ENCODE assay signal across 8 cellular contexts in genomic region chr19:38884691-38885090, GRCh38. TPM values are rescaled to one million over a fixed set of nuclear protein-coding genes. Genes with fewer than 3 reads are reported as not detected.
DNase-seq lines count a peak whose midpoint lies in the region; ATAC-seq, FAIRE-seq and TF ChIP-seq lines count a peak whose summit lies in the region.
"Not testable (repeated sequence)": the region's sequence is repeated elsewhere in the genome, so short reads cannot be mapped to it uniquely, and the experiment has no call there.
"Had no signal": no experiment of that assay in that cellular context is flagged by ENCODE, and none has a peak within 500 bp of the region (broad histone marks: within the 10 kb centered on the region; RNA-seq: fewer than 3 reads in every experiment).

No MANE protein-coding gene starts in this region.

- not testable (repeated sequence) for H4K20me1 ChIP-seq in HepG2 (ENCODE audit: insufficient read depth, low read length)

- 94% methylated on average over 3 of the region's 3 CpGs for WGBS in HepG2 (ENCODE audit: low lambda C conversion rate)

- H3K4me2 ChIP-seq in HepG2 (ENCODE audit: low read depth, low read length): not testable (repeated sequence)

- ATAC-seq in WTC11; central memory CD8-positive, alpha-beta T cell (replicated peaks; ENCODE audit: extremely low read depth, poor library complexity, severe bottlenecking); HepG2; gastrocnemius medialis: not testable (repeated sequence)

- not testable (repeated sequence) for H3K9me3 ChIP-seq in HEK293 (ENCODE audit: control insufficient read depth, insufficient read depth, low read depth, low read length); HepG2 (ENCODE audit: low read length); gastrocnemius medialis

- H3K9ac ChIP-seq in HepG2 (ENCODE audit: insufficient read depth, low read depth, low read length): not testable (repeated sequence)

- POLR2A ChIA-PET in HEK293 (lab: Yijun Ruan, JAX): interaction anchor here (0.7 kb wide), 2 partner anchors 381 to 468 kb away, joined by 3 to 4 read pairs; no protein-coding TSS in a partner anchor
- POLR2A ChIA-PET in WTC11 (lab: Charles Lee); HepG2 (lab: Yijun Ruan, JAX): not testable (repeated sequence)

- H3K4me1 Mint-ChIP-seq in WTC11; central memory CD8-positive, alpha-beta T cell: not testable (repeated sequence)

- peak; percentile 8 for DNase-seq in 8988T
- not testable (repeated sequence) for DNase-seq in WTC11 (ENCODE audit: low spot score); central memory CD8-positive, alpha-beta T cell (ENCODE audit: low spot score in 2 of 2); HepG2 (ENCODE audit: low spot score); gastrocnemius medialis

- not testable (repeated sequence) for H3K4me3 ChIP-seq in HEK293 (ENCODE audit: low read depth, low read length); HepG2 (replicated peaks in 1 of 3; ENCODE audit: insufficient read depth in 1 of 3, low read depth in 2 of 3, low read length in 3 of 3); gastrocnemius medialis

- H3K27me3 Mint-ChIP-seq in WTC11 (ENCODE audit: low read depth); central memory CD8-positive, alpha-beta T cell: not testable (repeated sequence)

- not testable (repeated sequence) for H3K27me3 ChIP-seq in HepG2 (ENCODE audit: control insufficient read depth in 1 of 2, insufficient read depth in 2 of 2, low read length in 2 of 2); gastrocnemius medialis

- TF ChIP-seq POLR2A in HepG2 (IDR thresholded peaks at IDR 0.05; ENCODE audit: insufficient read depth in 1 of 2, low read depth in 2 of 2, low read length in 2 of 2); gastrocnemius medialis (IDR thresholded peaks at IDR 0.05): not testable (repeated sequence)

- H3K27ac Mint-ChIP-seq in WTC11: not testable (repeated sequence)
- H3K27ac Mint-ChIP-seq in central memory CD8-positive, alpha-beta T cell (ENCODE audit: low read depth): peak overlapping the region; percentile 80

- CTCF ChIA-PET in HEK293 (lab: Yijun Ruan, JAX) (interaction anchor here (0.5 to 2.2 kb wide), 4 partner anchors 16 to 482 kb away, joined by 4 to 8 read pairs (median 5); partner anchors contain the start of genes FAM98C and NFKBIB), WTC11 (lab: Charles Lee) (interaction anchor here (0.6 to 1.1 kb wide), 2 partner anchors 92 to 165 kb away, joined by 3 read pairs; no protein-coding TSS in a partner anchor), HepG2 (lab: Yijun Ruan, JAX; ENCODE audit: low intra/inter-chr PET ratio, low total read pairs) (interaction anchor here (0.7 kb wide), 1 partner anchor 249 kb away, joined by 3 read pairs; no protein-coding TSS in a partner anchor)

- TF ChIP-seq CTCF in HEK293 (tag by site-specific recombination; IDR thresholded peaks at IDR 0.05); WTC11 (IDR thresholded peaks at IDR 0.05); HepG2 (CRISPR knock-in tag; IDR thresholded peaks at IDR 0.05); gastrocnemius medialis (IDR thresholded peaks at IDR 0.05 in 4 of 5, conservative IDR thresholded peaks at IDR 0.05 in 1 of 5): not testable (repeated sequence)

- TF ChIP-seq RAD21 in HepG2 (CRISPR knock-in tag; IDR thresholded peaks at IDR 0.05): not testable (repeated sequence)

- H3K36me3 ChIP-seq in HEK293 (ENCODE audit: control insufficient read depth in 2 of 2, insufficient read depth in 1 of 2, low read length in 2 of 2) (peaks cover 19 to 51% of the 10 kb centered on the region in 2 experiments), gastrocnemius medialis (peaks cover 0 to 55% of the 10 kb centered on the region in 2 donors)
- not testable (repeated sequence) for H3K36me3 ChIP-seq in HepG2 (replicated peaks in 1 of 2; ENCODE audit: control insufficient read depth in 1 of 2, insufficient read depth in 2 of 2, low read length in 2 of 2)

- H3K9me3 Mint-ChIP-seq in WTC11; central memory CD8-positive, alpha-beta T cell: not testable (repeated sequence)

- not testable (repeated sequence) for H3K4me1 ChIP-seq in HEK293 (ENCODE audit: control insufficient read depth, insufficient read depth, low read length); HepG2 (ENCODE audit: insufficient read depth, low read length)
- peaks cover 9 to 20% of the 10 kb centered on the region in 2 donors for H3K4me1 ChIP-seq in gastrocnemius medialis

- in situ Hi-C loops in HepG2 (cut with HindIII; ENCODE audit: extremely low pct_ligation_motif_present, low pct_unique_long_range_greater_than_20kb); gastrocnemius medialis (cut with MboI; ENCODE audit: low sequenced_read_pairs in 4 of 4): not testable (repeated sequence)

- intact Hi-C loops in HepG2 (cut with micrococcal nuclease; ENCODE audit: unreplicated experiment); gastrocnemius medialis (cut with DNase I; ENCODE audit: low total_unique reads): not testable (repeated sequence)

- not testable (repeated sequence) for H2AFZ ChIP-seq in HepG2 (ENCODE audit: low read length)

- FAIRE-seq in HepG2 (lab: Jason Lieb, UNC): not testable (repeated sequence)

- not testable (repeated sequence) for H3K36me3 Mint-ChIP-seq in WTC11
- peaks cover 33% of the 10 kb centered on the region for H3K36me3 Mint-ChIP-seq in central memory CD8-positive, alpha-beta T cell (ENCODE audit: insufficient read depth)

- H3K79me2 ChIP-seq in HepG2 (ENCODE audit: insufficient read depth, low read length): not testable (repeated sequence)

- H3K27ac ChIP-seq in HEK293 (ENCODE audit: extremely low read depth, low read depth, low read length); HepG2 (ENCODE audit: extremely low read length, insufficient read depth, low read length): not testable (repeated sequence)
- H3K27ac ChIP-seq in gastrocnemius medialis: peak overlapping the region in 3 of 4 donors; percentile 78 to 96 (median 85)

- BruUV-seq in HepG2 (replicated peaks; lab: Mats Ljungman, UMichigan): not testable (repeated sequence)

- TF ChIP-seq EP300 in HepG2 (IDR thresholded peaks at IDR 0.05; ENCODE audit: low read depth in 2 of 2, low read length in 2 of 2); HepG2 (CRISPR knock-in tag; IDR thresholded peaks at IDR 0.05; ENCODE audit: borderline replicate concordance): not testable (repeated sequence)

- H3K4me3 Mint-ChIP-seq in WTC11; central memory CD8-positive, alpha-beta T cell: not testable (repeated sequence)

RNA-seq across cellular contexts. Expression of gene RINL, which starts 6.6 kb away (rescaled TPM):
- 12.6 to 14.6 TPM (median 14.5 TPM) in 3 replicates for total RNA-seq in WTC11 (2021)
- total RNA-seq in HepG2 (2016; rRNA removed; fragmentation: Illumina TruSeq; extraction: Trizol): 10.3 and 11.4 TPM in 2 replicates
- 4.4 and 4.8 TPM in 2 replicates for total RNA-seq in HepG2 (2016; cell fraction: cytosol; rRNA removed; fragmentation: Illumina TruSeq; extraction: Trizol; ENCODE audit: low read depth)
- total RNA-seq in HepG2 (2016; cell fraction: insoluble cytoplasmic fraction; rRNA removed; fragmentation: Illumina TruSeq; extraction: Trizol): 11.9 and 12.4 TPM in 2 replicates
- 8.3 and 11.2 TPM in 2 replicates for total RNA-seq in HepG2 (2016; cell fraction: membrane; rRNA removed; fragmentation: Illumina TruSeq; extraction: Trizol)
- 5.0 and 8.7 TPM in 2 replicates for total RNA-seq in HepG2 (2016; cell fraction: nucleus; rRNA removed; fragmentation: Illumina TruSeq; extraction: Trizol)
- polyA plus RNA-seq in HepG2 (2011; rRNA removed): 18.0 and 18.5 TPM in 2 replicates
- 13.8 and 14.5 TPM in 2 replicates for polyA plus RNA-seq in HepG2 (2011; cell fraction: cytosol; rRNA removed)
- polyA plus RNA-seq in HepG2 (2011; cell fraction: nucleus; rRNA removed): 23.0 and 23.9 TPM in 2 replicates
- 8.6 and 10.2 TPM in 2 replicates for polyA plus RNA-seq in HepG2 (2012)
- polyA plus RNA-seq in HepG2 (2016; cell fraction: cytosol; fragmentation: Illumina TruSeq; extraction: Trizol; ENCODE audit: low read depth): 2.4 and 2.6 TPM in 2 replicates
- 9.1 and 12.2 TPM in 2 replicates for polyA plus RNA-seq in HepG2 (2016; cell fraction: insoluble cytoplasmic fraction; fragmentation: Illumina TruSeq; extraction: Trizol; ENCODE audit: low read depth)
- 5.3 and 6.5 TPM in 2 replicates for polyA plus RNA-seq in HepG2 (2016; cell fraction: membrane; fragmentation: Illumina TruSeq; extraction: Trizol; ENCODE audit: low read depth)
- 12.7 and 15.7 TPM in 2 replicates for polyA plus RNA-seq in HepG2 (2016; cell fraction: nucleus; fragmentation: Illumina TruSeq; extraction: Trizol; ENCODE audit: insufficient read depth, low read depth)
- 3.7 and 14.6 TPM in 2 replicates for polyA minus RNA-seq in HepG2 (2011; rRNA and poly(A)+ RNA removed; ENCODE audit: low replicate concordance)
- polyA minus RNA-seq in HepG2 (2011; cell fraction: cytosol; rRNA and poly(A)+ RNA removed): 5.7 and 7.2 TPM in 2 replicates
- polyA minus RNA-seq in HepG2 (2011; cell fraction: nucleus; rRNA and poly(A)+ RNA removed): 9.9 and 10.7 TPM in 2 replicates
- 1 to 10 TPM in 3 of 4 donors, under 1 TPM in 1; 0.95 to 3.3 (median 2.9) TPM for total RNA-seq in gastrocnemius medialis

RNA-seq across cellular contexts. Expression of gene SIRT2, which starts 14.7 kb away (rescaled TPM):
- total RNA-seq in WTC11 (2021): 9.5 to 10.7 TPM (median 10.2 TPM) in 3 replicates
- 20.3 and 22.3 TPM in 2 replicates for total RNA-seq in HepG2 (2016; rRNA removed; fragmentation: Illumina TruSeq; extraction: Trizol)
- 14.3 and 15.2 TPM in 2 replicates for total RNA-seq in HepG2 (2016; cell fraction: cytosol; rRNA removed; fragmentation: Illumina TruSeq; extraction: Trizol; ENCODE audit: low read depth)
- total RNA-seq in HepG2 (2016; cell fraction: insoluble cytoplasmic fraction; rRNA removed; fragmentation: Illumina TruSeq; extraction: Trizol): 18.1 and 20.6 TPM in 2 replicates
- 24.1 and 28.8 TPM in 2 replicates for total RNA-seq in HepG2 (2016; cell fraction: membrane; rRNA removed; fragmentation: Illumina TruSeq; extraction: Trizol)
- 10.5 and 13.7 TPM in 2 replicates for total RNA-seq in HepG2 (2016; cell fraction: nucleus; rRNA removed; fragmentation: Illumina TruSeq; extraction: Trizol)
- 26.1 and 32.6 TPM in 2 replicates for polyA plus RNA-seq in HepG2 (2011; rRNA removed)
- 20.9 and 26.0 TPM in 2 replicates for polyA plus RNA-seq in HepG2 (2011; cell fraction: cytosol; rRNA removed)
- 54.3 and 54.9 TPM in 2 replicates for polyA plus RNA-seq in HepG2 (2011; cell fraction: nucleus; rRNA removed)
- polyA plus RNA-seq in HepG2 (2012): 17.1 and 18.5 TPM in 2 replicates
- 19.1 and 22.5 TPM in 2 replicates for polyA plus RNA-seq in HepG2 (2016; cell fraction: cytosol; fragmentation: Illumina TruSeq; extraction: Trizol; ENCODE audit: low read depth)
- polyA plus RNA-seq in HepG2 (2016; cell fraction: insoluble cytoplasmic fraction; fragmentation: Illumina TruSeq; extraction: Trizol; ENCODE audit: low read depth): 21.0 and 27.0 TPM in 2 replicates
- 29.2 and 29.4 TPM in 2 replicates for polyA plus RNA-seq in HepG2 (2016; cell fraction: membrane; fragmentation: Illumina TruSeq; extraction: Trizol; ENCODE audit: low read depth)
- polyA plus RNA-seq in HepG2 (2016; cell fraction: nucleus; fragmentation: Illumina TruSeq; extraction: Trizol; ENCODE audit: insufficient read depth, low read depth): 29.4 and 29.5 TPM in 2 replicates
- 15.5 and 28.6 TPM in 2 replicates for polyA minus RNA-seq in HepG2 (2011; rRNA and poly(A)+ RNA removed; ENCODE audit: low replicate concordance)
- polyA minus RNA-seq in HepG2 (2011; cell fraction: cytosol; rRNA and poly(A)+ RNA removed): 12.0 and 12.7 TPM in 2 replicates
- polyA minus RNA-seq in HepG2 (2011; cell fraction: nucleus; rRNA and poly(A)+ RNA removed): 10.3 and 11.2 TPM in 2 replicates
- total RNA-seq in gastrocnemius medialis: 100 to 1,000 TPM; 208 to 327 (median 285) TPM

RNA-seq across cellular contexts. Expression of gene NFKBIB, which starts 15.1 kb away (rescaled TPM):
- total RNA-seq in WTC11 (2021) (29.6 to 39.8 TPM (median 30.6 TPM) in 3 replicates), HepG2 (2016; rRNA removed; fragmentation: Illumina TruSeq; extraction: Trizol) (13.8 and 14.9 TPM in 2 replicates), gastrocnemius medialis (10 to 100 TPM; 32.2 to 63.8 (median 53.6) TPM)
- 3.8 and 4.6 TPM in 2 replicates for total RNA-seq in HepG2 (2016; cell fraction: cytosol; rRNA removed; fragmentation: Illumina TruSeq; extraction: Trizol; ENCODE audit: low read depth)
- total RNA-seq in HepG2 (2016; cell fraction: insoluble cytoplasmic fraction; rRNA removed; fragmentation: Illumina TruSeq; extraction: Trizol): 14.4 and 14.7 TPM in 2 replicates
- 8.1 and 8.2 TPM in 2 replicates for total RNA-seq in HepG2 (2016; cell fraction: membrane; rRNA removed; fragmentation: Illumina TruSeq; extraction: Trizol)
- 6.0 and 6.9 TPM in 2 replicates for total RNA-seq in HepG2 (2016; cell fraction: nucleus; rRNA removed; fragmentation: Illumina TruSeq; extraction: Trizol)
- 8.6 and 11.5 TPM in 2 replicates for polyA plus RNA-seq in HepG2 (2011; rRNA removed)
- polyA plus RNA-seq in HepG2 (2011; cell fraction: cytosol; rRNA removed): 9.7 and 14.5 TPM in 2 replicates
- polyA plus RNA-seq in HepG2 (2011; cell fraction: nucleus; rRNA removed): 8.5 and 9.1 TPM in 2 replicates
- 7.8 and 10.7 TPM in 2 replicates for polyA plus RNA-seq in HepG2 (2012)
- 6.7 and 8.7 TPM in 2 replicates for polyA plus RNA-seq in HepG2 (2016; cell fraction: cytosol; fragmentation: Illumina TruSeq; extraction: Trizol; ENCODE audit: low read depth)
- 19.6 and 21.5 TPM in 2 replicates for polyA plus RNA-seq in HepG2 (2016; cell fraction: insoluble cytoplasmic fraction; fragmentation: Illumina TruSeq; extraction: Trizol; ENCODE audit: low read depth)
- 9.9 and 11.1 TPM in 2 replicates for polyA plus RNA-seq in HepG2 (2016; cell fraction: membrane; fragmentation: Illumina TruSeq; extraction: Trizol; ENCODE audit: low read depth)
- polyA plus RNA-seq in HepG2 (2016; cell fraction: nucleus; fragmentation: Illumina TruSeq; extraction: Trizol; ENCODE audit: insufficient read depth, low read depth): 13.5 and 16.3 TPM in 2 replicates
- polyA minus RNA-seq in HepG2 (2011; rRNA and poly(A)+ RNA removed; ENCODE audit: low replicate concordance): 5.6 and 6.0 TPM in 2 replicates
- polyA minus RNA-seq in HepG2 (2011; cell fraction: cytosol; rRNA and poly(A)+ RNA removed): 2.2 and 6.5 TPM in 2 replicates
- 1.2 and 1.9 TPM in 2 replicates for polyA minus RNA-seq in HepG2 (2011; cell fraction: nucleus; rRNA and poly(A)+ RNA removed)

RNA-seq across cellular contexts. Expression of gene CCER2, which starts 27.3 kb away (rescaled TPM):
- total RNA-seq in WTC11 (2021) (0.77 to 1.1 TPM (median 0.98 TPM) in 3 replicates), HepG2 (2016; rRNA removed; fragmentation: Illumina TruSeq; extraction: Trizol) (not detected in 2 replicates), gastrocnemius medialis (under 1 TPM in 1 of 4 donors, not detected in 3; 0.46 TPM)
- total RNA-seq in HepG2 (2016; cell fraction: cytosol; rRNA removed; fragmentation: Illumina TruSeq; extraction: Trizol; ENCODE audit: low read depth): not detected in 2 replicates
- not detected in 2 replicates for total RNA-seq in HepG2 (2016; cell fraction: insoluble cytoplasmic fraction; rRNA removed; fragmentation: Illumina TruSeq; extraction: Trizol)
- total RNA-seq in HepG2 (2016; cell fraction: membrane; rRNA removed; fragmentation: Illumina TruSeq; extraction: Trizol): 0.17 TPM in 1 of 2 replicates, not detected in the other
- not detected in 2 replicates for total RNA-seq in HepG2 (2016; cell fraction: nucleus; rRNA removed; fragmentation: Illumina TruSeq; extraction: Trizol)
- 0.08 and 0.24 TPM in 2 replicates for polyA plus RNA-seq in HepG2 (2011; rRNA removed)
- polyA plus RNA-seq in HepG2 (2011; cell fraction: cytosol; rRNA removed): 0.09 TPM in 1 of 2 replicates, not detected in the other
- polyA plus RNA-seq in HepG2 (2011; cell fraction: nucleus; rRNA removed): 1.6 and 2.0 TPM in 2 replicates
- polyA plus RNA-seq in HepG2 (2012): 0.15 and 0.33 TPM in 2 replicates
- polyA plus RNA-seq in HepG2 (2016; cell fraction: cytosol; fragmentation: Illumina TruSeq; extraction: Trizol; ENCODE audit: low read depth): not detected in 2 replicates
- polyA plus RNA-seq in HepG2 (2016; cell fraction: insoluble cytoplasmic fraction; fragmentation: Illumina TruSeq; extraction: Trizol; ENCODE audit: low read depth): not detected in 2 replicates
- polyA plus RNA-seq in HepG2 (2016; cell fraction: membrane; fragmentation: Illumina TruSeq; extraction: Trizol; ENCODE audit: low read depth): not detected in 2 replicates
- polyA plus RNA-seq in HepG2 (2016; cell fraction: nucleus; fragmentation: Illumina TruSeq; extraction: Trizol; ENCODE audit: insufficient read depth, low read depth): 0.48 and 0.77 TPM in 2 replicates
- 0.26 and 0.52 TPM in 2 replicates for polyA minus RNA-seq in HepG2 (2011; rRNA and poly(A)+ RNA removed; ENCODE audit: low replicate concordance)
- not detected in 2 replicates for polyA minus RNA-seq in HepG2 (2011; cell fraction: cytosol; rRNA and poly(A)+ RNA removed)
- not detected in 2 replicates for polyA minus RNA-seq in HepG2 (2011; cell fraction: nucleus; rRNA and poly(A)+ RNA removed)
- polyA plus RNA-seq: BJ; CD4-positive, alpha-beta memory T cell had no signal

RNA-seq across cellular contexts. Expression of gene HNRNPL, which starts 34.9 kb away (rescaled TPM):
- 680 to 779 TPM (median 683 TPM) in 3 replicates for total RNA-seq in WTC11 (2021)
- total RNA-seq in HepG2 (2016; rRNA removed; fragmentation: Illumina TruSeq; extraction: Trizol): 270 and 278 TPM in 2 replicates
- total RNA-seq in HepG2 (2016; cell fraction: cytosol; rRNA removed; fragmentation: Illumina TruSeq; extraction: Trizol; ENCODE audit: low read depth): 44.9 and 50.3 TPM in 2 replicates
- total RNA-seq in HepG2 (2016; cell fraction: insoluble cytoplasmic fraction; rRNA removed; fragmentation: Illumina TruSeq; extraction: Trizol): 247 and 303 TPM in 2 replicates
- total RNA-seq in HepG2 (2016; cell fraction: membrane; rRNA removed; fragmentation: Illumina TruSeq; extraction: Trizol): 97.2 and 106 TPM in 2 replicates
- 191 and 201 TPM in 2 replicates for total RNA-seq in HepG2 (2016; cell fraction: nucleus; rRNA removed; fragmentation: Illumina TruSeq; extraction: Trizol)
- polyA plus RNA-seq in HepG2 (2011; rRNA removed): 148 and 156 TPM in 2 replicates
- polyA plus RNA-seq in HepG2 (2011; cell fraction: cytosol; rRNA removed): 89.9 and 92.3 TPM in 2 replicates
- polyA plus RNA-seq in HepG2 (2011; cell fraction: nucleus; rRNA removed): 184 and 197 TPM in 2 replicates
- polyA plus RNA-seq in HepG2 (2012): 166 and 314 TPM in 2 replicates
- polyA plus RNA-seq in HepG2 (2016; cell fraction: cytosol; fragmentation: Illumina TruSeq; extraction: Trizol; ENCODE audit: low read depth): 36.1 and 37.5 TPM in 2 replicates
- 257 and 357 TPM in 2 replicates for polyA plus RNA-seq in HepG2 (2016; cell fraction: insoluble cytoplasmic fraction; fragmentation: Illumina TruSeq; extraction: Trizol; ENCODE audit: low read depth)
- 76.7 and 82.5 TPM in 2 replicates for polyA plus RNA-seq in HepG2 (2016; cell fraction: membrane; fragmentation: Illumina TruSeq; extraction: Trizol; ENCODE audit: low read depth)
- 372 and 405 TPM in 2 replicates for polyA plus RNA-seq in HepG2 (2016; cell fraction: nucleus; fragmentation: Illumina TruSeq; extraction: Trizol; ENCODE audit: insufficient read depth, low read depth)
- polyA minus RNA-seq in HepG2 (2011; rRNA and poly(A)+ RNA removed; ENCODE audit: low replicate concordance): 218 and 315 TPM in 2 replicates
- 121 and 131 TPM in 2 replicates for polyA minus RNA-seq in HepG2 (2011; cell fraction: cytosol; rRNA and poly(A)+ RNA removed)
- polyA minus RNA-seq in HepG2 (2011; cell fraction: nucleus; rRNA and poly(A)+ RNA removed): 131 and 151 TPM in 2 replicates
- 100 to 1,000 TPM in 3 of 4 donors, 10 to 100 TPM in 1; 88.3 to 172 (median 126) TPM for total RNA-seq in gastrocnemius medialis

Comparison
In these comparisons a context has a peak if more than half of its experiments do, and no peak if none do; other contexts are left out.
1. RNA of gene SIRT2, which starts 14.7 kb away (total RNA-seq): 208 to 327 TPM in gastrocnemius medialis; 10.5 to 28.8 TPM in HepG2 and 9.5 to 10.7 TPM in WTC11; every median in the first group is over 4 times any median in the second.